29 cellular contexts compared by ENCODE assay signal in genomic region chr14:94696518-94696917, GRCh38.
"Had no signal": no experiment of that assay in that cellular context is flagged by ENCODE, and none has a peak within 500 bp of the region (broad histone marks: within the 10 kb centered on the region; RNA-seq: fewer than 3 reads in every experiment).

No MANE protein-coding gene starts in this region.

- H3K9me3 ChIP-seq: ascending aorta, body of pancreas had no signal

- DNase-seq: activated B cell treated with CpG ODN at 0.5 μM for 24 hours; activated CD4-positive, alpha-beta memory T cell treated with anti-CD3 and anti-CD28 coated beads for 36 hours; activated CD4-positive, alpha-beta T cell treated with anti-CD3 and anti-CD28 coated beads for 4 hours; activated CD4-positive, alpha-beta T cell treated with anti-CD3 and anti-CD28 coated beads, Interleukin-2, amount 10 ng/mL, durations not matched to agents 24 days and 14 days; activated CD4-positive, alpha-beta T cell treated with anti-CD3 and anti-CD28 coated beads, Interleukin-2, amount 50 U/mL, for 1 hour; activated CD4-positive, alpha-beta T cell treated with anti-CD3 and anti-CD28 coated beads, Interleukin-2, amount 50 U/mL, for 4 hours; activated CD4-positive, CD25-positive, alpha-beta regulatory T cell treated with anti-CD3 and anti-CD28 coated beads, Interleukin-2, amount 50 U/mL, for 72 hours; activated CD8-positive, alpha-beta memory T cell treated with anti-CD3 and anti-CD28 coated beads, Interleukin-2, amount 50 U/mL, for 4 hours; activated CD8-positive, alpha-beta T cell treated with anti-CD3 and anti-CD28 coated beads for 36 hours; activated effector memory CD4-positive, alpha-beta T cell treated with Interleukin-2 at 50 U/mL for 16 hours; activated gamma-delta T cell; activated naive CD4-positive, alpha-beta T cell treated with anti-CD3 and anti-CD28 coated beads, Interleukin-2, amount 10 ng/mL, durations not matched to agents 7 days and 5 days; activated naive CD4-positive, alpha-beta T cell treated with Interleukin-2 at 50 U/mL for 16 hours; activated naive CD8-positive, alpha-beta T cell treated with anti-CD3 and anti-CD28 coated beads, Interleukin-2, amount 10 ng/mL, durations not matched to agents 7 days and 5 days; activated naive CD8-positive, alpha-beta T cell treated with anti-CD3 and anti-CD28 coated beads, Interleukin-2, amount 50 U/mL, for 24 hours; activated T-cell treated with anti-CD3 and anti-CD28 coated beads for 4 hours; activated T-cell treated with anti-CD3 and anti-CD28 coated beads, Interleukin-2, amount 50 U/mL, for 1 hour; activated T-cell treated with anti-CD3 and anti-CD28 coated beads, Interleukin-2, amount 50 U/mL, for 4 hours; amygdala; anterior cingulate cortex; body of pancreas; central memory CD4-positive, alpha-beta T cell; T-cell; T-helper 2 cell; T-helper 9 cell had no signal

- H3K27ac ChIP-seq: ascending aorta, body of pancreas, brain microvascular endothelial cell, cardiac muscle cell, VCaP had no signal

- ATAC-seq: activated CD8-positive, alpha-beta T cell treated with anti-CD3 and anti-CD28 coated beads for 36 hours; activated naive CD8-positive, alpha-beta T cell treated with anti-CD3 and anti-CD28 coated beads, Interleukin-2, amount 50 U/mL, for 24 hours; activated T-cell treated with anti-CD3 and anti-CD28 coated beads, Interleukin-2, amount 50 U/mL, for 4 hours; body of pancreas; T-cell had no signal

- H3K4me3 ChIP-seq: ascending aorta, body of pancreas, cardiac muscle cell had no signal

- H3K36me3 ChIP-seq: ascending aorta, brain microvascular endothelial cell, cardiac muscle cell had no signal

- H3K4me1 ChIP-seq: ascending aorta, body of pancreas had no signal

- H3K27me3 ChIP-seq: ascending aorta, body of pancreas had no signal
